In the genomic region with DNA sequence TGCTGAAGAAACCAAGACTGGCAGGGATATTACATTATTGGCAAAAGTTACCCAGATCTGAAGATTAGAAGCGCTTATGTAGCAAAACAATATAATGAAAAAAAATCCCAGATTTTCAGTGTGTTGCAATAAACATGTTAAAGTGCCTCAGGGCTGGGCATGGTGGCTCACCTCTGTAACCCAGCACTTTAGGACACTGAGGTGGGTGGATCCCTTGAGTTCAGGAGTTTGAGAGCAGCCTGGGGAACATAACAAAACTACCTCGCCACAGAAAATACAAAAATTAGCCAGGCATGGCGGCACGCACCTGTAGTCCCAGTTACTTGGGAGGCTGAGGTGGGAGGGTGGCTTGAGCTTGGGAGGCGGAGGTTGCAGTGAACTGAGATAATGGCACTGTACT, we compare ENCODE assay signal across 1 cellular context.
TF ChIP-seq lines count a peak whose summit lies in the region.

No MANE protein-coding gene starts in this region.

TF ChIP-seq in endothelial cell of umbilical vein, 7 proteins besides CTCF, POLR2A, EP300 and RAD21:
- no peak for TF ChIP-seq FOS (IDR thresholded peaks at IDR 0.05; ENCODE audit: borderline replicate concordance, insufficient read depth, low read length)
- no peak for TF ChIP-seq POLR2AphosphoS5 (IDR thresholded peaks at IDR 0.05; ENCODE audit: insufficient read depth, low read depth, low read length)
- no peak for TF ChIP-seq JUN (IDR thresholded peaks at IDR 0.05; ENCODE audit: borderline replicate concordance, insufficient read depth, insufficient read length, low read depth)
- TF ChIP-seq, protein P1, sequence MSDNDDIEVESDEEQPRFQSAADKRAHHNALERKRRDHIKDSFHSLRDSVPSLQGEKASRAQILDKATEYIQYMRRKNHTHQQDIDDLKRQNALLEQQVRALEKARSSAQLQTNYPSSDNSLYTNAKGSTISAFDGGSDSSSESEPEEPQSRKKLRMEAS (IDR thresholded peaks at IDR 0.05; ENCODE audit: insufficient read depth, insufficient read length) = no peak
- no peak for TF ChIP-seq EZH2 (IDR thresholded peaks at IDR 0.05; ENCODE audit: borderline replicate concordance, low read depth, low read length, severe bottlenecking)
- TF ChIP-seq MYC (IDR thresholded peaks at IDR 0.05; ENCODE audit: low read depth, low read length) = no peak
- no peak for TF ChIP-seq GATA2 (IDR thresholded peaks at IDR 0.05; ENCODE audit: insufficient read depth, insufficient read length, low read depth, low read length)
